Comparison of ENCODE assay signal across 2 cellular contexts in the genomic region with DNA sequence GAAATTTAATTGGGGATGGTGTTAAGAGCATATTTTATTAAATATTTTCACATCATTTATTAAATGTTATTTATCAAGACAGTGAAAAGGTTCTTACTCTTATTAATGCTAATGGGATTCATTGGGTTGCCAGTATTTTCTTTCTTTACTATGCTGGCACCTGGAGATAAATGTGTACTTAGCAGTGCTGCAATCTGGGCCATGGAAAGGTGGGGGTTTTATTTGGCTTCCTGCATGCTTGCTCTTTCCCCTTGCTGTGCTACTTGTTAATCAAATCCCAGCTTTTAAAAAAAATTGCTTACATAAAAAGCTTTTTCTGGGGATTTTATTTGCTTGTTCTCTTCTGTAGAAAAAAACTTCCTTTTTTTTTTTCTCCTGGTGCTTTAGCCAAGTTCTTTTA.
TF ChIP-seq lines count a peak whose summit lies in the region.

No MANE protein-coding gene starts in this region.

TF ChIP-seq in liver, 16 proteins besides CTCF, POLR2A, EP300 and RAD21:
- TF ChIP-seq HNF4G (IDR thresholded peaks at IDR 0.05) (no peak), HNF4A (conservative IDR thresholded peaks at IDR 0.05) (peak; percentile 23 to 46), FOXA2 (IDR thresholded peaks at IDR 0.05) (peak; percentile 40), GABPA (IDR thresholded peaks at IDR 0.05 in 1 of 2, conservative IDR thresholded peaks at IDR 0.05 in 1 of 2) (no peak), FOXA1 (IDR thresholded peaks at IDR 0.05) (no peak), SP1 (IDR thresholded peaks at IDR 0.05) (peak; percentile 9), RXRA (IDR thresholded peaks at IDR 0.05) (peak in 1 of 2 donors; percentile 25), JUND (IDR thresholded peaks at IDR 0.05) (peak in 1 of 2 donors; percentile 25), NR2F2 (IDR thresholded peaks at IDR 0.05) (no peak), TAF1 (conservative IDR thresholded peaks at IDR 0.05) (no peak), YY1 (IDR thresholded peaks at IDR 0.05) (peak; percentile 21), EGR1 (IDR thresholded peaks at IDR 0.05; ENCODE audit: low read depth in 2 of 2) (no peak)
- TF ChIP-seq, protein P1, sequence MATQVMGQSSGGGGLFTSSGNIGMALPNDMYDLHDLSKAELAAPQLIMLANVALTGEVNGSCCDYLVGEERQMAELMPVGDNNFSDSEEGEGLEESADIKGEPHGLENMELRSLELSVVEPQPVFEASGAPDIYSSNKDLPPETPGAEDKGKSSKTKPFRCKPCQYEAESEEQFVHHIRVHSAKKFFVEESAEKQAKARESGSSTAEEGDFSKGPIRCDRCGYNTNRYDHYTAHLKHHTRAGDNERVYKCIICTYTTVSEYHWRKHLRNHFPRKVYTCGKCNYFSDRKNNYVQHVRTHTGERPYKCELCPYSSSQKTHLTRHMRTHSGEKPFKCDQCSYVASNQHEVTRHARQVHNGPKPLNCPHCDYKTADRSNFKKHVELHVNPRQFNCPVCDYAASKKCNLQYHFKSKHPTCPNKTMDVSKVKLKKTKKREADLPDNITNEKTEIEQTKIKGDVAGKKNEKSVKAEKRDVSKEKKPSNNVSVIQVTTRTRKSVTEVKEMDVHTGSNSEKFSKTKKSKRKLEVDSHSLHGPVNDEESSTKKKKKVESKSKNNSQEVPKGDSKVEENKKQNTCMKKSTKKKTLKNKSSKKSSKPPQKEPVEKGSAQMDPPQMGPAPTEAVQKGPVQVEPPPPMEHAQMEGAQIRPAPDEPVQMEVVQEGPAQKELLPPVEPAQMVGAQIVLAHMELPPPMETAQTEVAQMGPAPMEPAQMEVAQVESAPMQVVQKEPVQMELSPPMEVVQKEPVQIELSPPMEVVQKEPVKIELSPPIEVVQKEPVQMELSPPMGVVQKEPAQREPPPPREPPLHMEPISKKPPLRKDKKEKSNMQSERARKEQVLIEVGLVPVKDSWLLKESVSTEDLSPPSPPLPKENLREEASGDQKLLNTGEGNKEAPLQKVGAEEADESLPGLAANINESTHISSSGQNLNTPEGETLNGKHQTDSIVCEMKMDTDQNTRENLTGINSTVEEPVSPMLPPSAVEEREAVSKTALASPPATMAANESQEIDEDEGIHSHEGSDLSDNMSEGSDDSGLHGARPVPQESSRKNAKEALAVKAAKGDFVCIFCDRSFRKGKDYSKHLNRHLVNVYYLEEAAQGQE (IDR thresholded peaks at IDR 0.05) = no peak
- TF ChIP-seq, protein P2, sequence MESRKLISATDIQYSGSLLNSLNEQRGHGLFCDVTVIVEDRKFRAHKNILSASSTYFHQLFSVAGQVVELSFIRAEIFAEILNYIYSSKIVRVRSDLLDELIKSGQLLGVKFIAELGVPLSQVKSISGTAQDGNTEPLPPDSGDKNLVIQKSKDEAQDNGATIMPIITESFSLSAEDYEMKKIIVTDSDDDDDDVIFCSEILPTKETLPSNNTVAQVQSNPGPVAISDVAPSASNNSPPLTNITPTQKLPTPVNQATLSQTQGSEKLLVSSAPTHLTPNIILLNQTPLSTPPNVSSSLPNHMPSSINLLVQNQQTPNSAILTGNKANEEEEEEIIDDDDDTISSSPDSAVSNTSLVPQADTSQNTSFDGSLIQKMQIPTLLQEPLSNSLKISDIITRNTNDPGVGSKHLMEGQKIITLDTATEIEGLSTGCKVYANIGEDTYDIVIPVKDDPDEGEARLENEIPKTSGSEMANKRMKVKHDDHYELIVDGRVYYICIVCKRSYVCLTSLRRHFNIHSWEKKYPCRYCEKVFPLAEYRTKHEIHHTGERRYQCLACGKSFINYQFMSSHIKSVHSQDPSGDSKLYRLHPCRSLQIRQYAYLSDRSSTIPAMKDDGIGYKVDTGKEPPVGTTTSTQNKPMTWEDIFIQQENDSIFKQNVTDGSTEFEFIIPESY (IDR thresholded peaks at IDR 0.05) = peak; percentile 16
- TF ChIP-seq, protein P3, sequence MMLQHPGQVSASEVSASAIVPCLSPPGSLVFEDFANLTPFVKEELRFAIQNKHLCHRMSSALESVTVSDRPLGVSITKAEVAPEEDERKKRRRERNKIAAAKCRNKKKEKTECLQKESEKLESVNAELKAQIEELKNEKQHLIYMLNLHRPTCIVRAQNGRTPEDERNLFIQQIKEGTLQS (IDR thresholded peaks at IDR 0.05) = peak; percentile 52
- TF ChIP-seq, protein P4, sequence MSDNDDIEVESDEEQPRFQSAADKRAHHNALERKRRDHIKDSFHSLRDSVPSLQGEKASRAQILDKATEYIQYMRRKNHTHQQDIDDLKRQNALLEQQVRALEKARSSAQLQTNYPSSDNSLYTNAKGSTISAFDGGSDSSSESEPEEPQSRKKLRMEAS (IDR thresholded peaks at IDR 0.05) = peak; percentile 18

TF ChIP-seq in HepG2, 621 proteins besides CTCF, POLR2A, EP300 and RAD21:
- no peak for TF ChIP-seq ZNF44 (CRISPR knock-in tag; IDR thresholded peaks at IDR 0.05)
- no peak for TF ChIP-seq ARNTL (CRISPR knock-in tag; IDR thresholded peaks at IDR 0.05)
- no peak for TF ChIP-seq ZNF367 (CRISPR knock-in tag; IDR thresholded peaks at IDR 0.05; ENCODE audit: borderline replicate concordance)
- TF ChIP-seq MYC (CRISPR knock-in tag; IDR thresholded peaks at IDR 0.05; ENCODE audit: borderline replicate concordance) = no peak
- TF ChIP-seq RFX5 (IDR thresholded peaks at IDR 0.05; ENCODE audit: low read depth, low read length) = no peak
- no peak for TF ChIP-seq ZNF510 (CRISPR knock-in tag; IDR thresholded peaks at IDR 0.05; ENCODE audit: low read depth)
- no peak for TF ChIP-seq ZNF619 (CRISPR knock-in tag; IDR thresholded peaks at IDR 0.05)
- no peak for TF ChIP-seq ZSCAN21 (CRISPR knock-in tag; IDR thresholded peaks at IDR 0.05; ENCODE audit: borderline replicate concordance)
